19 cellular contexts compared by ENCODE assay signal in genomic region chr4:159239534-159239933, GRCh38.
DNase-seq lines count a peak whose midpoint lies in the region; ATAC-seq, FAIRE-seq and TF ChIP-seq lines count a peak whose summit lies in the region.
"Had no signal": no experiment of that assay in that cellular context is flagged by ENCODE, and none has a peak within 500 bp of the region (broad histone marks: within the 10 kb centered on the region; RNA-seq: fewer than 3 reads in every experiment).

No MANE protein-coding gene starts in this region.

- CTCF ChIA-PET in GM12878 (lab: Yijun Ruan, JAX) (interaction anchor here (1.3 kb wide), 1 partner anchor 36 kb away, joined by 3 read pairs; no protein-coding TSS in a partner anchor), OCI-LY7 (lab: Charles Lee; ENCODE audit: unreplicated experiment) (no interaction called here)

- H3K4me3 ChIP-seq in GM12878 (no peak overlapping the region), neutrophil (ENCODE audit: low read depth in 1 of 2, low read length in 1 of 2) (no peak overlapping the region), OCI-LY7 (ENCODE audit: low read depth, low read length, poor library complexity, severe bottlenecking) (no peak overlapping the region)

- H3K4me1 ChIP-seq in GM12878 (ENCODE audit: control insufficient read depth, insufficient read depth, low read length): no peaks in the 10 kb centered on the region
- H3K4me1 ChIP-seq in neutrophil (ENCODE audit: control insufficient read depth in 1 of 2, insufficient read depth in 1 of 2, low read depth in 1 of 2, low read length in 1 of 2): peaks cover 5 to 6% of the 10 kb centered on the region in 2 experiments
- no peaks in the 10 kb centered on the region for H3K4me1 ChIP-seq in OCI-LY7 (ENCODE audit: insufficient read depth, low read length, poor library complexity, severe bottlenecking)

- no peaks in the 10 kb centered on the region for H3K27me3 ChIP-seq in GM12878 (replicated peaks in 1 of 2; ENCODE audit: control insufficient read depth in 2 of 2, insufficient read depth in 2 of 2, low read length in 1 of 2)
- no peaks in the 10 kb centered on the region for H3K27me3 ChIP-seq in neutrophil

- no peak for TF ChIP-seq RAD21 in GM12878 (IDR thresholded peaks at IDR 0.05; ENCODE audit: insufficient read depth, low read depth, low read length)

- H3K9me3 Mint-ChIP-seq in natural killer cell treated with Interleukin-12 subunit alpha and Interleukin-12 subunit beta and Interleukin-15 and Interleukin-18, amount 100 ng/mL, for 72 hours: no peaks in the 10 kb centered on the region
- no peaks in the 10 kb centered on the region for H3K9me3 Mint-ChIP-seq in natural killer cell
- H3K9me3 Mint-ChIP-seq: CD4-positive, alpha-beta T cell; H9 had no signal

- H3K27ac Mint-ChIP-seq in natural killer cell treated with Interleukin-12 subunit alpha and Interleukin-12 subunit beta and Interleukin-15 and Interleukin-18, amount 100 ng/mL, for 72 hours: no peak overlapping the region
- no peak overlapping the region for H3K27ac Mint-ChIP-seq in natural killer cell
- H3K27ac Mint-ChIP-seq: CD4-positive, alpha-beta T cell; H9 had no signal

- BruUV-seq in GM12878 (replicated peaks; lab: Mats Ljungman, UMichigan): no TSS peak
- BruUV-seq in OCI-LY7 (replicated peaks; lab: Mats Ljungman, UMichigan): no TSS peak

- peaks cover 10 to 24% of the 10 kb centered on the region in 2 donors for H3K4me1 Mint-ChIP-seq in natural killer cell treated with Interleukin-12 subunit alpha and Interleukin-12 subunit beta and Interleukin-15 and Interleukin-18, amount 100 ng/mL, for 72 hours (ENCODE audit: low read depth in 2 of 2)
- peaks cover 0 to 15% of the 10 kb centered on the region in 2 donors for H3K4me1 Mint-ChIP-seq in natural killer cell

- POLR2A ChIA-PET in GM12878 (lab: Charles Lee) (no interaction called here), OCI-LY7 (lab: Charles Lee) (interaction anchor here (0.6 to 1.2 kb wide), 3 partner anchors 16 to 582 kb away, joined by 3 read pairs; no protein-coding TSS in a partner anchor)

- intact Hi-C loops in natural killer cell (cut with micrococcal nuclease): no loop called here
- intact Hi-C loops in GM12878 (cut with micrococcal nuclease; ENCODE audit: unreplicated experiment): no loop called here
- intact Hi-C loops in OCI-LY7 (cut with micrococcal nuclease; ENCODE audit: unreplicated experiment): no loop called here

- no peaks in the 10 kb centered on the region for H3K9me2 ChIP-seq in OCI-LY7 (ENCODE audit: insufficient read depth, low read length)

- SMC1A ChIA-PET in GM12878 (lab: Charles Lee; ENCODE audit: uncharacterized antibody, unreplicated experiment): interaction anchor here (0.6 to 1.2 kb wide), 4 partner anchors 28 to 265 kb away, joined by 3 to 4 read pairs (median 3); no protein-coding TSS in a partner anchor

- RAD21 ChIA-PET in GM12878 (lab: Charles Lee; ENCODE audit: unreplicated experiment): no interaction called here

- no peak for FAIRE-seq in GM12878 (lab: Jason Lieb, UNC)
- FAIRE-seq: HTR-8/SVneo had no signal

- H3K79me2 ChIP-seq in GM12878 (ENCODE audit: control insufficient read depth, insufficient read depth, low read length) (peaks cover 1% of the 10 kb centered on the region; the same call in 1 of the 2 replicates), OCI-LY7 (ENCODE audit: insufficient read depth, low read depth, low read length) (no peaks in the 10 kb centered on the region)

- H3K36me3 Mint-ChIP-seq in natural killer cell treated with Interleukin-12 subunit alpha and Interleukin-12 subunit beta and Interleukin-15 and Interleukin-18, amount 100 ng/mL, for 72 hours: peaks cover 5% of the 10 kb centered on the region
- no peaks in the 10 kb centered on the region for H3K36me3 Mint-ChIP-seq in natural killer cell

- no peak for DNase-seq in natural killer cell treated with Interleukin-12 subunit alpha and Interleukin-12 subunit beta and Interleukin-15 and Interleukin-18, amount 100 ng/mL, for 72 hours (ENCODE audit: low spot score)
- DNase-seq in natural killer cell (no peak), GM12878 (ENCODE audit: low read depth, low spot score) (no peak), inferior parietal cortex (ENCODE audit: extremely low spot score) (no peak), OCI-LY7 (ENCODE audit: low spot score) (no peak), HK-2 (ENCODE audit: unreplicated experiment) (no peak)
- DNase-seq: AML-193; CD4-positive, alpha-beta T cell; EL; H9; NCI-H1105 treated with DMSO at 0.1 percent for 48 hours; NCI-H187; NCI-H345; NCI-H526 treated with DMSO at 0.1 percent for 48 hours; OCI-M1; SIG-M5 had no signal

- H2AFZ ChIP-seq in GM12878 (ENCODE audit: control insufficient read depth, low read depth, low read length) (peak overlapping the region; percentile 33), OCI-LY7 (ENCODE audit: low read length) (no peak overlapping the region)

- ATAC-seq in natural killer cell treated with Interleukin-12 subunit alpha and Interleukin-12 subunit beta and Interleukin-15 and Interleukin-18, amount 100 ng/mL, for 72 hours: no peak
- ATAC-seq in natural killer cell (no peak), GM12878 (peak; percentile 51; the same call in 2 of the 3 replicates)

- H3K9me3 ChIP-seq in GM12878 (replicated peaks; ENCODE audit: control insufficient read depth, insufficient read depth, low read length) (peaks cover 2% of the 10 kb centered on the region; the same call in 2 of the 3 replicates), neutrophil (no peaks in the 10 kb centered on the region), OCI-LY7 (ENCODE audit: low read length) (no peaks in the 10 kb centered on the region)

- in situ Hi-C loops in GM12878 (cut with MboI): no loop called here

- no peaks in the 10 kb centered on the region; a peak in 1 of 4 replicates for H3K36me3 ChIP-seq in GM12878 (ENCODE audit: control insufficient read depth in 2 of 2, insufficient read depth in 2 of 2, low read length in 1 of 2)
- H3K36me3 ChIP-seq in neutrophil: no peaks in the 10 kb centered on the region
- no peaks in the 10 kb centered on the region for H3K36me3 ChIP-seq in OCI-LY7 (ENCODE audit: insufficient read depth, low read length)

- TF ChIP-seq CTCF in natural killer cell (IDR thresholded peaks at IDR 0.05) (no peak), GM12878 (IDR thresholded peaks at IDR 0.05 in 2 of 3, conservative IDR thresholded peaks at IDR 0.05 in 1 of 3; ENCODE audit: control insufficient read depth in 2 of 3, extremely low read depth in 1 of 3, insufficient read depth in 1 of 3, low read depth in 3 of 3, low read length in 3 of 3) (no peak), neutrophil (IDR thresholded peaks at IDR 0.05) (no peak), OCI-LY7 (conservative IDR thresholded peaks at IDR 0.05; ENCODE audit: low read length) (no peak)

- no peaks in the 10 kb centered on the region for H3K27me3 Mint-ChIP-seq in natural killer cell treated with Interleukin-12 subunit alpha and Interleukin-12 subunit beta and Interleukin-15 and Interleukin-18, amount 100 ng/mL, for 72 hours
- no peaks in the 10 kb centered on the region for H3K27me3 Mint-ChIP-seq in natural killer cell (ENCODE audit: low read depth in 2 of 2)
- H3K27me3 Mint-ChIP-seq: CD4-positive, alpha-beta T cell had no signal

- TF ChIP-seq POLR2A in GM12878 (IDR thresholded peaks at IDR 0.05; ENCODE audit: low read depth, low read length): no peak

- no peak for TF ChIP-seq EP300 in GM12878 (IDR thresholded peaks at IDR 0.05; ENCODE audit: borderline replicate concordance in 1 of 2, control insufficient read depth in 1 of 2, low read depth in 2 of 2, low read length in 2 of 2)

- no peak overlapping the region for H3K9ac ChIP-seq in GM12878 (ENCODE audit: control insufficient read depth, insufficient read depth, low read length)

- H3K4me3 Mint-ChIP-seq in natural killer cell treated with Interleukin-12 subunit alpha and Interleukin-12 subunit beta and Interleukin-15 and Interleukin-18, amount 100 ng/mL, for 72 hours: peak overlapping the region; percentile 36
- no peak overlapping the region for H3K4me3 Mint-ChIP-seq in natural killer cell
- H3K4me3 Mint-ChIP-seq: CD4-positive, alpha-beta T cell; H9 had no signal

- H3K4me2 ChIP-seq in GM12878 (ENCODE audit: control insufficient read depth, insufficient read depth) (no peak overlapping the region), OCI-LY7 (ENCODE audit: low read length) (no peak overlapping the region)

- H3K27ac ChIP-seq in GM12878 (ENCODE audit: control insufficient read depth, insufficient read depth) (0 out of 2 replicates have a peak overlapping the region, but pooled peaks have one; percentile 8), neutrophil (peak overlapping the region; percentile 14), OCI-LY7 (ENCODE audit: low read depth, low read length, poor library complexity, severe bottlenecking) (no peak overlapping the region)
- H3K27ac ChIP-seq: HL-60 had no signal

- H4K20me1 ChIP-seq in GM12878 (ENCODE audit: control insufficient read depth, insufficient read depth) (no peaks in the 10 kb centered on the region), OCI-LY7 (ENCODE audit: insufficient read depth, low read length) (no peaks in the 10 kb centered on the region)

TF ChIP-seq in GM12878, 131 proteins besides CTCF, POLR2A, EP300 and RAD21 (continues in another document):
- TF ChIP-seq YY1 (IDR thresholded peaks at IDR 0.05; ENCODE audit: low read depth, low read length) (no peak), PRDM15 (CRISPR knock-in tag; IDR thresholded peaks at IDR 0.05) (no peak), IRF4 (IDR thresholded peaks at IDR 0.05; ENCODE audit: low read depth, low read length) (no peak)
